9 cellular contexts compared by ENCODE assay signal in the genomic region with DNA sequence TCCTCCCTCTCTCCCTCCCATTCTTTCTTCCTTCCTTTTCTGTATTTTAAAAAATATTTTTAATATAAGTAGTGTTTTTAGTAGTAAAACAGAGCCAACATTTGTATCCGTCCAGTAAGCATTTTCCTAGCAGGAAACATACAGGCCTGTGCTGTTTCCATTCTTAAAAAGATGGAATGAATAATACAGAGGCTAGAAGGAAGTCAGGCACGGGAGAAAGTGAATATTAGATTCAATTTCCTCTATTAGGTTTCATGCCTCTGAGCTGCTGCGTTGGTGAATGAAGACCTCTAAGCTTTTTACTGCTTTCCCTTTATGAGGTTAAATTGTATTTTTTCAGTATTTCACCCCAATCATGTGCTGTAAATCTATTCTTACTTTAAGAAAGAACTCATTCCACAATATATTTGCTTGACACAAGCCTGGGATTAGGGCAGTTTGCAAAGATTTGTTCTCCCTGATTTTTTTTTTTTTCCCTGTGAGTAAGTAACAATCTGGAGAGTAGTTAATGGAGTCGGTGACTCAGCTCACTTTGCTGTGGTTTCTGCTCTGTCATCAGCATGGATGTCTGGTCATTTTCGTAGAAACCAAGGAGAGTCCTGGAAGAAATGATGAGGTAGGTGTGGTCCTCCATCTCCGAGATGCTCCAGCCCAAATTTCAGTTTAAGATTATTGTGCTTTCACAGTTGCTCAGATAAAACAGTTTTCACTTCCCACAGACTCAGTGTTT.
DNase-seq lines count a peak whose midpoint lies in the region; ATAC-seq and TF ChIP-seq lines count a peak whose summit lies in the region.
"Had no signal": no experiment of that assay in that cellular context is flagged by ENCODE, and none has a peak within 500 bp of the region (broad histone marks: within the 10 kb centered on the region; RNA-seq: fewer than 3 reads in every experiment).

No MANE protein-coding gene starts in this region.

- peak overlapping the region; percentile 46 for H3K4me3 Mint-ChIP-seq in chondrocyte (ENCODE audit: unreplicated experiment)
- H3K4me3 Mint-ChIP-seq: activated CD4-positive, alpha-beta T cell treated with anti-CD3 and anti-CD28 coated beads, Interleukin-2, amount 10 ng/mL, durations not matched to agents 7 days and 5 days had no signal

- peak; percentile 6 for DNase-seq in SIG-M5 treated with dmso at 0.1 percent for 504 hours (lab: John Stamatoyannopoulos, UW; ENCODE audit: unreplicated experiment)
- DNase-seq in SIG-M5 (lab: John Stamatoyannopoulos, UW): no peak
- no peak for DNase-seq in chondrocyte (ENCODE audit: low spot score)
- peak; percentile 72 to 89 for DNase-seq in lung microvascular endothelial cell (ENCODE audit: low read depth in 2 of 2)
- DNase-seq in aorta: no peak
- DNase-seq: activated CD4-positive, alpha-beta T cell treated with anti-CD3 and anti-CD28 coated beads, Interleukin-2, amount 10 ng/mL, durations not matched to agents 7 days and 5 days had no signal

- TF ChIP-seq CTCF in chondrocyte (IDR thresholded peaks at IDR 0.05): no peak

- no peaks in the 10 kb centered on the region for H3K9me3 Mint-ChIP-seq in chondrocyte (ENCODE audit: low read depth)
- H3K9me3 Mint-ChIP-seq: activated CD4-positive, alpha-beta T cell treated with anti-CD3 and anti-CD28 coated beads, Interleukin-2, amount 10 ng/mL, durations not matched to agents 7 days and 5 days had no signal

- H3K27ac Mint-ChIP-seq in chondrocyte (ENCODE audit: unreplicated experiment): peak overlapping the region; percentile 98
- H3K27ac Mint-ChIP-seq: activated CD4-positive, alpha-beta T cell treated with anti-CD3 and anti-CD28 coated beads, Interleukin-2, amount 10 ng/mL, durations not matched to agents 7 days and 5 days had no signal

- no peaks in the 10 kb centered on the region for H3K4me1 ChIP-seq in aorta (ENCODE audit: control insufficient read depth in 1 of 2, insufficient read depth in 2 of 2, low read length in 2 of 2)

- H3K36me3 ChIP-seq in aorta (ENCODE audit: control insufficient read depth in 1 of 2, insufficient read depth in 2 of 2, low read length in 1 of 2): no peaks in the 10 kb centered on the region

- H3K36me3 Mint-ChIP-seq in chondrocyte (ENCODE audit: low read depth): no peaks in the 10 kb centered on the region

- H3K27me3 Mint-ChIP-seq in chondrocyte (ENCODE audit: low read depth): no peaks in the 10 kb centered on the region

- H3K27ac ChIP-seq in aorta (ENCODE audit: low read depth in 1 of 2, low read length in 2 of 2): peak overlapping the region; percentile 60 to 80

- intact Hi-C loops in aorta (cut with DNase I): loop anchor here in 1 of 2 donors (10.0 kb wide), 1 partner anchor 206 kb away; no protein-coding TSS in a partner anchor

- peaks cover 21% of the 10 kb centered on the region for H3K4me1 Mint-ChIP-seq in chondrocyte (ENCODE audit: low read depth)

- H3K27me3 ChIP-seq in aorta (ENCODE audit: control insufficient read depth in 1 of 2, insufficient read depth in 2 of 2, low read length in 1 of 2): no peaks in the 10 kb centered on the region

- no peak overlapping the region for H3K4me3 ChIP-seq in aorta (ENCODE audit: low read length in 2 of 2)

- ATAC-seq in aorta (ENCODE audit: low FRiP score) (peak; percentile 82), HG02642 (IDR thresholded peaks at IDR 0.05; ENCODE audit: poor library complexity, unreplicated experiment) (no peak), HG02870 (IDR thresholded peaks at IDR 0.05; ENCODE audit: unreplicated experiment) (no peak), GM19455 (IDR thresholded peaks at IDR 0.05; ENCODE audit: unreplicated experiment) (no peak)

- WGBS in aorta, 2 donors: 0 to 4% methylated on average over 6 of the region's 6 CpGs

- H3K9me3 ChIP-seq in aorta (ENCODE audit: control insufficient read depth, low read length): no peaks in the 10 kb centered on the region

Comparison
In these comparisons a context has a peak if more than half of its experiments do, and no peak if none do; other contexts are left out.
1. DNase-seq: peak in SIG-M5 treated with dmso at 0.1 percent for 504 hours (single experiment) and lung microvascular endothelial cell (2 of 2); none in SIG-M5 (single experiment), chondrocyte (single experiment) and aorta (0 of 2).